ENCODE assay signal across 1 cellular context in the genomic region with DNA sequence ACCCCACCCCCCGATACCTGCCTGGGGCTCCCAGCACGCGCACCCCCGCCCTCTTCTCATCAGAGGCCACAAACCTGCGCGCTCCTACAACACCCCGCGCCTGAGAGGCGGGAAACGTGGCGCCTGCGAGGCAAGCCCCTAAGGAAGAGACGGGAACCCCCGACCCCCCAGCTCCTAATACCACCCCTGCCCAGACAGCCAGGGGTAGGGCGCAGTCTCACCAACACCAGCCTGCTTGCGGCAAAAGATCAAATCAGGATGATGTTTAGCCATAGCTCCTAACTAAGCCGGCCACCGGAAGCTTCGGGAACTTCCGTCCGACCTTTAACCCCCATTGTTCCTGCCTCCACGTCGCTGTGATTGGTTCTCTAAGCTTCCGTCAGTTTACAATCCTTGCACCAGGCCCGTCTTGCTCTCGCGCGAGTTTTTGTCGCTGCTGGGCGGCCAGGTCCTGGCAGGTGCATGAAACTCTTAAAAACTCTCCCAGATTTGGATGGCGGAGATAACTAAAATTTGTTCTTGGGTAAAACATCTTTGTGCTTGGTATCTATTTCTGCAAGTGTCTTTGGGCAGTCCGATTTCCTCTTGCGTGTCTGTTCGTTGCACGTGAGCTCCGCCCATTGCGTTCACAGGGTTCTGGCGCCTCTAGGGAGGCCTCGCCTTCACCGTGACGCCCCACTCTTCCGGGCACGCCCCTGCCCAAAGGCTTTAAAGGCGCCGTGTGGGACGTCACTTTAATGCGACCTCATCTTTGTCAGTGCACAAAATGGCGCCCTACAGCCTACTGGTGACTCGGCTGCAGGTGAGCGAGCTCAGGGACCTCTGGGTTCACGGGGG.
TF ChIP-seq lines count a peak whose summit lies in the region.

TSS of gene ACO2 (plus strand) at position 737 of the 837 bp plus-strand sequence. CDS start at position 767, 30 bp downstream.
A gene with protein sequence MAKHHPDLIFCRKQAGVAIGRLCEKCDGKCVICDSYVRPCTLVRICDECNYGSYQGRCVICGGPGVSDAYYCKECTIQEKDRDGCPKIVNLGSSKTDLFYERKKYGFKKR (minus strand): TSS at position 312 of the 837 bp plus-strand sequence. CDS start 39 bp downstream, at position 273.

TF ChIP-seq in HEK293, 187 proteins besides CTCF, POLR2A, EP300 and RAD21 (continued from another document):
- TF ChIP-seq, protein P1, sequence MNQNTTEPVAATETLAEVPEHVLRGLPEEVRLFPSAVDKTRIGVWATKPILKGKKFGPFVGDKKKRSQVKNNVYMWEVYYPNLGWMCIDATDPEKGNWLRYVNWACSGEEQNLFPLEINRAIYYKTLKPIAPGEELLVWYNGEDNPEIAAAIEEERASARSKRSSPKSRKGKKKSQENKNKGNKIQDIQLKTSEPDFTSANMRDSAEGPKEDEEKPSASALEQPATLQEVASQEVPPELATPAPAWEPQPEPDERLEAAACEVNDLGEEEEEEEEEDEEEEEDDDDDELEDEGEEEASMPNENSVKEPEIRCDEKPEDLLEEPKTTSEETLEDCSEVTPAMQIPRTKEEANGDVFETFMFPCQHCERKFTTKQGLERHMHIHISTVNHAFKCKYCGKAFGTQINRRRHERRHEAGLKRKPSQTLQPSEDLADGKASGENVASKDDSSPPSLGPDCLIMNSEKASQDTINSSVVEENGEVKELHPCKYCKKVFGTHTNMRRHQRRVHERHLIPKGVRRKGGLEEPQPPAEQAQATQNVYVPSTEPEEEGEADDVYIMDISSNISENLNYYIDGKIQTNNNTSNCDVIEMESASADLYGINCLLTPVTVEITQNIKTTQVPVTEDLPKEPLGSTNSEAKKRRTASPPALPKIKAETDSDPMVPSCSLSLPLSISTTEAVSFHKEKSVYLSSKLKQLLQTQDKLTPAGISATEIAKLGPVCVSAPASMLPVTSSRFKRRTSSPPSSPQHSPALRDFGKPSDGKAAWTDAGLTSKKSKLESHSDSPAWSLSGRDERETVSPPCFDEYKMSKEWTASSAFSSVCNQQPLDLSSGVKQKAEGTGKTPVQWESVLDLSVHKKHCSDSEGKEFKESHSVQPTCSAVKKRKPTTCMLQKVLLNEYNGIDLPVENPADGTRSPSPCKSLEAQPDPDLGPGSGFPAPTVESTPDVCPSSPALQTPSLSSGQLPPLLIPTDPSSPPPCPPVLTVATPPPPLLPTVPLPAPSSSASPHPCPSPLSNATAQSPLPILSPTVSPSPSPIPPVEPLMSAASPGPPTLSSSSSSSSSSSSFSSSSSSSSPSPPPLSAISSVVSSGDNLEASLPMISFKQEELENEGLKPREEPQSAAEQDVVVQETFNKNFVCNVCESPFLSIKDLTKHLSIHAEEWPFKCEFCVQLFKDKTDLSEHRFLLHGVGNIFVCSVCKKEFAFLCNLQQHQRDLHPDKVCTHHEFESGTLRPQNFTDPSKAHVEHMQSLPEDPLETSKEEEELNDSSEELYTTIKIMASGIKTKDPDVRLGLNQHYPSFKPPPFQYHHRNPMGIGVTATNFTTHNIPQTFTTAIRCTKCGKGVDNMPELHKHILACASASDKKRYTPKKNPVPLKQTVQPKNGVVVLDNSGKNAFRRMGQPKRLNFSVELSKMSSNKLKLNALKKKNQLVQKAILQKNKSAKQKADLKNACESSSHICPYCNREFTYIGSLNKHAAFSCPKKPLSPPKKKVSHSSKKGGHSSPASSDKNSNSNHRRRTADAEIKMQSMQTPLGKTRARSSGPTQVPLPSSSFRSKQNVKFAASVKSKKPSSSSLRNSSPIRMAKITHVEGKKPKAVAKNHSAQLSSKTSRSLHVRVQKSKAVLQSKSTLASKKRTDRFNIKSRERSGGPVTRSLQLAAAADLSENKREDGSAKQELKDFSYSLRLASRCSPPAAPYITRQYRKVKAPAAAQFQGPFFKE (tag by site-specific recombination; IDR thresholded peaks at IDR 0.05; ENCODE audit: borderline replicate concordance) = no peak
- TF ChIP-seq ZNF621 (tag by site-specific recombination; IDR thresholded peaks at IDR 0.05) (no peak), ZNF660 (tag by site-specific recombination; IDR thresholded peaks at IDR 0.05) (peak; percentile 88), ZNF214 (tag by site-specific recombination; IDR thresholded peaks at IDR 0.05; ENCODE audit: borderline replicate concordance) (no peak), SP3 (tag by site-specific recombination; IDR thresholded peaks at IDR 0.05) (peak; percentile 99), GFI1B (tag by site-specific recombination; IDR thresholded peaks at IDR 0.05) (no peak), ZBTB21 (tag by site-specific recombination; IDR thresholded peaks at IDR 0.05) (peak; percentile 71), ZNF280D (tag by site-specific recombination; IDR thresholded peaks at IDR 0.05) (no peak), ZFP69B (tag by site-specific recombination; IDR thresholded peaks at IDR 0.05) (peak; percentile 36; the same call in 1 of the 2 replicates), ZNF354C (tag by site-specific recombination; IDR thresholded peaks at IDR 0.05; ENCODE audit: borderline replicate concordance, low read depth) (no peak), ZBTB1 (tag by site-specific recombination; IDR thresholded peaks at IDR 0.05) (no peak), PRDM1 (tag by site-specific recombination; IDR thresholded peaks at IDR 0.05) (no peak), ZNF76 (tag by site-specific recombination; IDR thresholded peaks at IDR 0.05; ENCODE audit: borderline replicate concordance, low read depth) (peak; percentile 85), ZNF248 (tag by site-specific recombination; IDR thresholded peaks at IDR 0.05) (no peak), GLIS1 (tag by site-specific recombination; IDR thresholded peaks at IDR 0.05) (peak; percentile 67), KLF8 (tag by site-specific recombination; IDR thresholded peaks at IDR 0.05) (peak; percentile 100), GLIS2 (tag by site-specific recombination; IDR thresholded peaks at IDR 0.05) (peak; percentile 94), ZFHX2 (tag by site-specific recombination; conservative IDR thresholded peaks at IDR 0.05) (peak; percentile 77), ZNF549 (tag by site-specific recombination; IDR thresholded peaks at IDR 0.05) (no peak), ZNF18 (tag by site-specific recombination; IDR thresholded peaks at IDR 0.05) (no peak), GLI2 (tag by site-specific recombination; IDR thresholded peaks at IDR 0.05; ENCODE audit: borderline replicate concordance, low read depth) (no peak), PRDM6 (tag by site-specific recombination; IDR thresholded peaks at IDR 0.05) (no peak; the same call in 1 of the 2 replicates), PRDM10 (tag by site-specific recombination; IDR thresholded peaks at IDR 0.05) (peak; percentile 68), EGR2 (tag by site-specific recombination; IDR thresholded peaks at IDR 0.05; ENCODE audit: low read depth) (peak; percentile 71), ZNF623 (tag by site-specific recombination; IDR thresholded peaks at IDR 0.05) (no peak; the same call in 1 of the 2 replicates), ZNF626 (tag by site-specific recombination; IDR thresholded peaks at IDR 0.05) (no peak), ZNF37A (tag by site-specific recombination; IDR thresholded peaks at IDR 0.05) (no peak), BCL11B (tag by site-specific recombination; IDR thresholded peaks at IDR 0.05; ENCODE audit: low read depth) (no peak), ZBTB48 (tag by site-specific recombination; IDR thresholded peaks at IDR 0.05) (peak; percentile 72)
- TF ChIP-seq, protein P2, sequence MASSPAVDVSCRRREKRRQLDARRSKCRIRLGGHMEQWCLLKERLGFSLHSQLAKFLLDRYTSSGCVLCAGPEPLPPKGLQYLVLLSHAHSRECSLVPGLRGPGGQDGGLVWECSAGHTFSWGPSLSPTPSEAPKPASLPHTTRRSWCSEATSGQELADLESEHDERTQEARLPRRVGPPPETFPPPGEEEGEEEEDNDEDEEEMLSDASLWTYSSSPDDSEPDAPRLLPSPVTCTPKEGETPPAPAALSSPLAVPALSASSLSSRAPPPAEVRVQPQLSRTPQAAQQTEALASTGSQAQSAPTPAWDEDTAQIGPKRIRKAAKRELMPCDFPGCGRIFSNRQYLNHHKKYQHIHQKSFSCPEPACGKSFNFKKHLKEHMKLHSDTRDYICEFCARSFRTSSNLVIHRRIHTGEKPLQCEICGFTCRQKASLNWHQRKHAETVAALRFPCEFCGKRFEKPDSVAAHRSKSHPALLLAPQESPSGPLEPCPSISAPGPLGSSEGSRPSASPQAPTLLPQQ (tag by site-specific recombination; IDR thresholded peaks at IDR 0.05) = peak; percentile 81
- TF ChIP-seq, protein P3, sequence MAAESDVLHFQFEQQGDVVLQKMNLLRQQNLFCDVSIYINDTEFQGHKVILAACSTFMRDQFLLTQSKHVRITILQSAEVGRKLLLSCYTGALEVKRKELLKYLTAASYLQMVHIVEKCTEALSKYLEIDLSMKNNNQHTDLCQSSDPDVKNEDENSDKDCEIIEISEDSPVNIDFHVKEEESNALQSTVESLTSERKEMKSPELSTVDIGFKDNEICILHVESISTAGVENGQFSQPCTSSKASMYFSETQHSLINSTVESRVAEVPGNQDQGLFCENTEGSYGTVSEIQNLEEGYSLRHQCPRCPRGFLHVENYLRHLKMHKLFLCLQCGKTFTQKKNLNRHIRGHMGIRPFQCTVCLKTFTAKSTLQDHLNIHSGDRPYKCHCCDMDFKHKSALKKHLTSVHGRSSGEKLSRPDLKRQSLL (tag by site-specific recombination; IDR thresholded peaks at IDR 0.05) = no peak
